In the genomic region with DNA sequence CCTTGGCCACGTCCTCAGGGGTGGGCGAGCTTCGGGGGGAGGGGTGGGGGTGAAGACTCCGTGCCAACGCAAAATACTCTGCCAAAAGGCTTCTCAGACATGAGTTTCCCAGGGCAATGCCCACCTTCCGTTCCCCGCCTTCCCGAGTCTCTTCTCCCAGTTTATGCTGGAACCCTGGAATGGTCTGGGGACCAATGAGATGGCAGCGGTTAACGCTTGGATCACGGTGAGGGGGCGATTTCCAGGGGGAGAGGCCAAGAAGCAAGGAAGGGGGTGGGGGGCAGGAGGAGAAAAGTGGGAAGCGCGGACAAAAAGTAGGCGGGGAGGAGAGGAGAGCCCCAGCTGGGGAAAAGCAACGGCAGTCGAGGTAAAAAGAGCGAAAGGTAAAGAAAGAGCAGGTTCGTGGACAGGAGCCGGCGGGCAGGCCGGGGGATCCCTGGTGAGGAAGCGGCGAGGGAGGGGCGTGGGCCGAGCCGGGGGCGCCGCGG, we compare ENCODE assay signal across 8 cellular contexts. TPM values are rescaled to one million over a fixed set of nuclear protein-coding genes. Genes with fewer than 3 reads are reported as not detected.
A peak's percentile ranks its signal among the peaks of the same experiment; 100 is the strongest.
DNase-seq lines count a peak whose midpoint lies in the region; ATAC-seq and TF ChIP-seq lines count a peak whose summit lies in the region.

No MANE protein-coding gene starts in this region.

- peak overlapping the region; percentile 74 for H3K4me2 ChIP-seq in hepatocyte

- H3K4me3 ChIP-seq in hepatocyte, result peak overlapping the region; percentile 55
- peak overlapping the region; percentile 23 to 46 (median 45) for H3K4me3 ChIP-seq in skeletal muscle tissue (ENCODE audit: low read length in 3 of 3)

- peaks cover 25% of the 10 kb centered on the region for H3K79me2 ChIP-seq in hepatocyte

- peak overlapping the region; percentile 31 for H2AFZ ChIP-seq in hepatocyte

- H3K9ac ChIP-seq in skeletal muscle tissue (ENCODE audit: low read depth in 1 of 3, low read length in 3 of 3), result peak overlapping the region in 1 of 3 donors; percentile 16

- DNase-seq in SHP77 (lab: John Stamatoyannopoulos, UW) (peak; percentile 50 to 53), hepatocyte (ENCODE audit: low spot score) (no peak), kidney glomerular epithelial cell (lab: John Stamatoyannopoulos, UW) (no peak)
- no peak for DNase-seq in activated T-cell treated with anti-CD3 and anti-CD28 coated beads, Interleukin-2, amount 50 U/mL, for 1 hour

- H3K36me3 ChIP-seq in hepatocyte (replicated peaks; ENCODE audit: insufficient read depth, low read depth), result no peaks in the 10 kb centered on the region
- no peaks in the 10 kb centered on the region for H3K36me3 ChIP-seq in skeletal muscle tissue (ENCODE audit: control insufficient read depth in 3 of 3, insufficient read depth in 3 of 3, low read length in 3 of 3)

- peaks cover 6% of the 10 kb centered on the region for H3K27me3 ChIP-seq in hepatocyte
- H3K27me3 ChIP-seq in skeletal muscle tissue (ENCODE audit: control insufficient read depth in 3 of 3, insufficient read depth in 3 of 3, low read length in 3 of 3), result peaks cover 5 to 23% (median 18%) of the 10 kb centered on the region in 3 donors

- 6% methylated on average over 13 of the region's 30 CpGs for WGBS in hepatocyte (ENCODE audit: low lambda C conversion rate, missing lambda C conversion rate)

- ATAC-seq in GM21423 (IDR thresholded peaks at IDR 0.05; ENCODE audit: unreplicated experiment) (peak; percentile 10), HG02571 (IDR thresholded peaks at IDR 0.05; ENCODE audit: unreplicated experiment) (no peak), GM21825 (IDR thresholded peaks at IDR 0.05; ENCODE audit: unreplicated experiment) (no peak)

- H3K9me3 ChIP-seq in hepatocyte (ENCODE audit: low read depth), result no peaks in the 10 kb centered on the region
- H3K9me3 ChIP-seq in skeletal muscle tissue (ENCODE audit: control insufficient read depth in 3 of 3, low read length in 3 of 3), result no peaks in the 10 kb centered on the region

- H3K9me2 ChIP-seq in hepatocyte (replicated peaks; ENCODE audit: insufficient read depth), result no peaks in the 10 kb centered on the region

- H3K4me1 ChIP-seq in hepatocyte (ENCODE audit: insufficient read depth) (peaks cover 14% of the 10 kb centered on the region), skeletal muscle tissue (ENCODE audit: control insufficient read depth in 3 of 3, insufficient read depth in 3 of 3, low read length in 3 of 3) (peaks cover 11 to 14% (median 12%) of the 10 kb centered on the region in 3 donors)

- no peaks in the 10 kb centered on the region for H4K20me1 ChIP-seq in hepatocyte (ENCODE audit: insufficient read depth, poor library complexity, severe bottlenecking)

- TF ChIP-seq CTCF in hepatocyte (IDR thresholded peaks at IDR 0.05; ENCODE audit: poor library complexity), result no peak

- H3K27ac ChIP-seq in hepatocyte, result peak overlapping the region; percentile 48
- peak overlapping the region; percentile 1 for H3K27ac ChIP-seq in skeletal muscle tissue (ENCODE audit: low read depth, low read length)

RNA-seq across cellular contexts. Expression of a gene that starts 0.6 kb away (rescaled TPM):
- 19.0 and 19.1 TPM in 2 replicates for total RNA-seq in hepatocyte
- polyA plus RNA-seq in hepatocyte, result 7.1 and 11.4 TPM in 2 replicates
- 6.8 TPM for total RNA-seq in skeletal muscle tissue

Comparison
In these comparisons a context has a peak if more than half of its experiments do, and no peak if none do; other contexts are left out.
1. DNase-seq: peak in SHP77 (2 of 2); none in hepatocyte (single experiment), activated T-cell treated with anti-CD3 and anti-CD28 coated beads, Interleukin-2, amount 50 U/mL, for 1 hour (single experiment) and kidney glomerular epithelial cell (single experiment).